Comparison of ENCODE assay signal across 25 cellular contexts in the genomic region with DNA sequence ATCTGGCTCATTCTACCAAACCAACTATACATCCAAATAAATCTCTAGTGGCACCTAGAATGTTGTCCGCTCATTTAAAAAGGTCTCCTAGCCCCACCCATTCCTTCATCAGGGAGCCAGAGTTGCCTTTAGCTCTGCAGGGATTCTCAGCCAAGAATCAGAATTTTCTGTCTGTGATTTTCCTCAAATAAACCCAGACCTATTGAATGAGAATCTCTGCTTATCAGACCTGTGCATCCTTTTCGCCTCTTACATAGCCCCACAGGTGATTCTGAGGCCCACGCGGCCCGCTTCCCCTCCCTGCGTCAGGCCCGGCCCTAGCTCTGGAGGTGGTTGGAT. TPM values are rescaled to one million over a fixed set of nuclear protein-coding genes. Genes with fewer than 3 reads are reported as not detected.
DNase-seq lines count a peak whose midpoint lies in the region; ATAC-seq, FAIRE-seq and TF ChIP-seq lines count a peak whose summit lies in the region.
"Had no signal": no experiment of that assay in that cellular context is flagged by ENCODE, and none has a peak within 500 bp of the region (broad histone marks: within the 10 kb centered on the region; RNA-seq: fewer than 3 reads in every experiment).

No MANE protein-coding gene starts in this region.

- H3K36me3 Mint-ChIP-seq in GM23338 (ENCODE audit: low read depth) (no peaks in the 10 kb centered on the region), type B pancreatic cell (no peaks in the 10 kb centered on the region)
- H3K36me3 Mint-ChIP-seq: CD8-positive, alpha-beta T cell; natural killer cell had no signal

- H3K4me3 ChIP-seq in A549 (peak overlapping the region; percentile 55), GM23338 (peak overlapping the region; percentile 56), duodenal mucosa (ENCODE audit: low read depth in 1 of 2, low read length in 2 of 2) (peak overlapping the region; percentile 41 to 50), parathyroid adenoma (ENCODE audit: low read depth, low read length) (peak overlapping the region; percentile 44), foreskin fibroblast (ENCODE audit: low read depth in 1 of 2, low read length in 2 of 2) (no peak overlapping the region)

- no peak for TF ChIP-seq POLR2A in A549 (IDR thresholded peaks at IDR 0.05; ENCODE audit: low read length)

- ATAC-seq in A549 (no peak; a peak in 1 of 6 replicates), GM23338 (no peak), HG02938 (IDR thresholded peaks at IDR 0.05; ENCODE audit: unreplicated experiment) (no peak)
- ATAC-seq: CD8-positive, alpha-beta T cell; natural killer cell; T-helper 17 cell had no signal

- H3K27ac Mint-ChIP-seq in GM23338 (no peak overlapping the region), type B pancreatic cell (no peak overlapping the region)
- H3K27ac Mint-ChIP-seq: CD8-positive, alpha-beta T cell; H9; natural killer cell; T-helper 17 cell had no signal

- no peak for FAIRE-seq in A549 (lab: Jason Lieb, UNC)
- FAIRE-seq: small intestine had no signal

- H3K27me3 Mint-ChIP-seq in GM23338 (ENCODE audit: insufficient read depth, low read depth, poor library complexity) = peaks cover 40% of the 10 kb centered on the region
- peaks cover 25% of the 10 kb centered on the region for H3K27me3 Mint-ChIP-seq in type B pancreatic cell

- H3K79me2 ChIP-seq in GM23338 (replicated peaks; ENCODE audit: insufficient read depth) = no peaks in the 10 kb centered on the region
- H3K79me2 ChIP-seq in parathyroid adenoma = no peaks in the 10 kb centered on the region

- CTCF ChIA-PET in A549 (lab: Yijun Ruan, JAX) = interaction anchor here (1.5 kb wide), 1 partner anchor 17 kb away, joined by 3 read pairs; no protein-coding TSS in a partner anchor

- peaks cover 76% of the 10 kb centered on the region for H3K27me3 ChIP-seq in GM23338 (ENCODE audit: insufficient read depth)
- H3K27me3 ChIP-seq in duodenal mucosa (ENCODE audit: control insufficient read depth in 1 of 2, insufficient read depth in 2 of 2, low read length in 2 of 2) = no peaks in the 10 kb centered on the region
- no peaks in the 10 kb centered on the region for H3K27me3 ChIP-seq in parathyroid adenoma (ENCODE audit: control insufficient read depth, insufficient read depth, low read length)

- no peaks in the 10 kb centered on the region for H3K36me3 ChIP-seq in GM23338 (ENCODE audit: insufficient read depth)
- H3K36me3 ChIP-seq in duodenal mucosa (ENCODE audit: control insufficient read depth in 1 of 2, insufficient read depth in 2 of 2, low read length in 2 of 2) = no peaks in the 10 kb centered on the region
- no peaks in the 10 kb centered on the region for H3K36me3 ChIP-seq in parathyroid adenoma (ENCODE audit: control insufficient read depth, insufficient read depth, low read length)
- H3K36me3 ChIP-seq: WERI-Rb-1 had no signal

- H3F3A ChIP-seq in GM23338 (replicated peaks; ENCODE audit: low read depth) = 0 out of 2 replicates have a peak, but pooled peaks cover 9% of the 10 kb centered on the region

- H4K20me1 ChIP-seq in GM23338 (replicated peaks; ENCODE audit: insufficient read depth) = no peaks in the 10 kb centered on the region; the same call in 1 of the 2 replicates

- H3K4me1 ChIP-seq in A549 (no peaks in the 10 kb centered on the region; the same call in 2 of the 3 replicates), GM23338 (ENCODE audit: insufficient read depth) (peaks cover 4% of the 10 kb centered on the region; the same call in 1 of the 2 replicates), duodenal mucosa (ENCODE audit: control insufficient read depth in 1 of 2, insufficient read depth in 2 of 2, low read length in 2 of 2) (peaks cover 0 to 6% of the 10 kb centered on the region in 2 donors), parathyroid adenoma (no peaks in the 10 kb centered on the region)

- peak overlapping the region; percentile 90 for H3K4me2 ChIP-seq in A549
- peak overlapping the region; percentile 88; the same call in 1 of the 2 replicates for H3K4me2 ChIP-seq in GM23338
- peak overlapping the region; percentile 67 for H3K4me2 ChIP-seq in parathyroid adenoma (ENCODE audit: low read length)

- peaks cover 7% of the 10 kb centered on the region; the same call in 1 of the 2 replicates for H3K9me2 ChIP-seq in GM23338 (ENCODE audit: insufficient read depth)

- H3K9me3 ChIP-seq in A549 (no peaks in the 10 kb centered on the region), duodenal mucosa (ENCODE audit: control insufficient read depth in 1 of 2, low read length in 2 of 2) (no peaks in the 10 kb centered on the region), parathyroid adenoma (ENCODE audit: control insufficient read depth, low read length) (no peaks in the 10 kb centered on the region)

- H3K9me3 Mint-ChIP-seq in GM23338 (peaks cover 6% of the 10 kb centered on the region; the same call in 1 of the 3 replicates), type B pancreatic cell (no peaks in the 10 kb centered on the region)
- H3K9me3 Mint-ChIP-seq: CD8-positive, alpha-beta T cell; natural killer cell had no signal

- H3K4me1 Mint-ChIP-seq in GM23338 (peaks cover 3% of the 10 kb centered on the region; the same call in 1 of the 3 replicates), type B pancreatic cell (ENCODE audit: unreplicated experiment) (no peaks in the 10 kb centered on the region)
- H3K4me1 Mint-ChIP-seq: natural killer cell, T-helper 17 cell had no signal

- POLR2A ChIA-PET in A549 (lab: Yijun Ruan, JAX) = no interaction called here

- H3K27ac ChIP-seq in A549 (peak overlapping the region; percentile 50 to 78; a peak in 5 of 6 replicates), GM23338 (ENCODE audit: low read depth) (no peak overlapping the region), duodenal mucosa (ENCODE audit: low read depth, low read length) (no peak overlapping the region), parathyroid adenoma (no peak overlapping the region)
- H3K27ac ChIP-seq: WERI-Rb-1 had no signal

- WGBS in A549 (ENCODE audit: missing lambda C conversion rate) = 22% methylated on average over 5 of the region's 7 CpGs

- TF ChIP-seq EP300 in A549 (IDR thresholded peaks at IDR 0.05) = no peak

- TF ChIP-seq CTCF in A549 (IDR thresholded peaks at IDR 0.05) (no peak), GM23338 (conservative IDR thresholded peaks at IDR 0.05; ENCODE audit: low read depth in 2 of 2) (no peak; a peak in 1 of 4 replicates), parathyroid adenoma (IDR thresholded peaks at IDR 0.05) (no peak), foreskin fibroblast (IDR thresholded peaks at IDR 0.05; ENCODE audit: low read depth, low read length) (no peak), type B pancreatic cell (conservative IDR thresholded peaks at IDR 0.05) (no peak)

- H3K4me3 Mint-ChIP-seq in GM23338 (no peak overlapping the region; the same call in 2 of the 3 replicates), type B pancreatic cell (no peak overlapping the region)
- H3K4me3 Mint-ChIP-seq: CD8-positive, alpha-beta T cell; H9; natural killer cell; T-helper 17 cell had no signal

- no peak for TF ChIP-seq RAD21 in A549 (conservative IDR thresholded peaks at IDR 0.05 in 1 of 2, IDR thresholded peaks at IDR 0.05 in 1 of 2)

- DNase-seq in A549 (ENCODE audit: low read depth in 1 of 2, low spot score in 1 of 2) (no peak), GM23338 (ENCODE audit: low spot score) (no peak), T-helper 1 cell (no peak), foreskin fibroblast (no peak), type B pancreatic cell (ENCODE audit: extremely low spot score, unreplicated experiment) (no peak)
- DNase-seq: activated CD4-positive, alpha-beta T cell treated with anti-CD3 and anti-CD28 coated beads, Interleukin-2, amount 50 U/mL, for 48 hours; CD8-positive, alpha-beta T cell; KBM-7; kidney glomerular epithelial cell; natural killer cell; NCI-H774; OCI-M1; SIG-M5; stimulated activated CD4-positive, alpha-beta T cell treated with anti-CD3 and anti-CD28 coated beads, Interleukin-4, amount 100 ng/mL, for 1 hour; T-helper 17 cell; WERI-Rb-1 had no signal

- H3K9ac ChIP-seq in duodenal mucosa (ENCODE audit: low read depth in 1 of 2, low read length in 2 of 2) (peak overlapping the region in 1 of 2 donors; percentile 34), parathyroid adenoma (no peak overlapping the region)

- H2AFZ ChIP-seq in GM23338 (peak overlapping the region; percentile 96), parathyroid adenoma (no peak overlapping the region)

TF ChIP-seq in A549, 52 proteins besides CTCF, POLR2A, EP300 and RAD21 (continues in another document):
- TF ChIP-seq SMC3 (IDR thresholded peaks at IDR 0.05) (no peak), RFX5 (IDR thresholded peaks at IDR 0.05) (no peak), FOXS1 (CRISPR knock-in tag; IDR thresholded peaks at IDR 0.05) (no peak), CBX2 (IDR thresholded peaks at IDR 0.05; ENCODE audit: borderline replicate concordance, low read depth) (no peak), TP53 (CRISPR knock-in tag; IDR thresholded peaks at IDR 0.05) (no peak), MAZ (IDR thresholded peaks at IDR 0.05; ENCODE audit: borderline replicate concordance, low read depth, low read length) (no peak)

RNA-seq across cellular contexts. Expression of gene TDRD5, which starts 0.4 kb away (rescaled TPM):
- 0.37 TPM in 2 replicates for polyA plus RNA-seq in A549 (2011; rRNA removed)
- polyA plus RNA-seq in A549 (2012; cell fraction: cytosol; rRNA removed) = 0.06 and 0.08 TPM in 2 replicates
- 0.07 and 0.13 TPM in 2 replicates for polyA plus RNA-seq in A549 (2012; cell fraction: nucleus; rRNA removed)
- 0.08 to 0.29 TPM (median 0.26 TPM) in 3 replicates for polyA plus RNA-seq in A549 (2017; fragmentation: RNase III; extraction: RNeasy Plus Mini Kit Qiagen cat#74134 plus additional on column Dnase treatment)
- polyA minus RNA-seq in A549 (2011; rRNA and poly(A)+ RNA removed) = 0.29 TPM in 1 of 2 replicates, not detected in the other
- total RNA-seq in GM23338 (2014; rRNA removed; shearing (Covaris generic)) = 1.4 TPM in 1 of 2 replicates, not detected in the other
- polyA plus RNA-seq in GM23338 (2016; fragmentation: Nextera tagmentation; extraction: Ambion mirVana) = 0.28 TPM in 1 of 2 replicates, not detected in the other
- total RNA-seq in type B pancreatic cell (ENCODE audit: low replicate concordance) = 0.52 TPM in 1 of 2 replicates, not detected in the other
- total RNA-seq: CD8-positive, alpha-beta T cell; esophagus mucosa; natural killer cell; posterior vena cava; T-helper 17 cell had no signal
- polyA plus RNA-seq: AG04450 had no signal

RNA-seq across cellular contexts. Expression of gene NPHS2, which starts 15.5 kb away (rescaled TPM):
- polyA plus RNA-seq in A549 (2011; rRNA removed) (not detected in 2 replicates), A549 (2017; fragmentation: RNase III; extraction: RNeasy Plus Mini Kit Qiagen cat#74134 plus additional on column Dnase treatment) (not detected in 3 replicates), GM23338 (2016; fragmentation: Nextera tagmentation; extraction: Ambion mirVana) (not detected in 2 replicates)
- not detected in 2 replicates for polyA plus RNA-seq in A549 (2012; cell fraction: cytosol; rRNA removed)
- not detected in 2 replicates for polyA plus RNA-seq in A549 (2012; cell fraction: nucleus; rRNA removed)
- polyA minus RNA-seq in A549 (2011; rRNA and poly(A)+ RNA removed) = not detected in 2 replicates
- total RNA-seq in GM23338 (2014; rRNA removed; shearing (Covaris generic)) = not detected in 2 replicates
- total RNA-seq in type B pancreatic cell (ENCODE audit: low replicate concordance) = 0.31 TPM in 1 of 2 replicates, not detected in the other
- total RNA-seq: CD8-positive, alpha-beta T cell; esophagus mucosa; H9; mesenteric fat pad; natural killer cell; posterior vena cava; T-helper 17 cell had no signal
- polyA plus RNA-seq: AG04450 had no signal

Comparison
In these comparisons a context has a peak if more than half of its experiments do, and no peak if none do; other contexts are left out.
1. H3K27ac ChIP-seq: peak in A549 (2 of 2); none in GM23338 (single experiment), duodenal mucosa (single experiment) and parathyroid adenoma (single experiment).
2. H3K4me3 ChIP-seq: peak in A549 (single experiment), GM23338 (single experiment), duodenal mucosa (2 of 2) and parathyroid adenoma (single experiment); none in foreskin fibroblast (0 of 2).
3. Peak in every context shown above with its lines, with median percentiles within 50 percentile points of each other: H3K4me2 ChIP-seq.